ENCODE assay signal across 16 cellular contexts in the genomic region with DNA sequence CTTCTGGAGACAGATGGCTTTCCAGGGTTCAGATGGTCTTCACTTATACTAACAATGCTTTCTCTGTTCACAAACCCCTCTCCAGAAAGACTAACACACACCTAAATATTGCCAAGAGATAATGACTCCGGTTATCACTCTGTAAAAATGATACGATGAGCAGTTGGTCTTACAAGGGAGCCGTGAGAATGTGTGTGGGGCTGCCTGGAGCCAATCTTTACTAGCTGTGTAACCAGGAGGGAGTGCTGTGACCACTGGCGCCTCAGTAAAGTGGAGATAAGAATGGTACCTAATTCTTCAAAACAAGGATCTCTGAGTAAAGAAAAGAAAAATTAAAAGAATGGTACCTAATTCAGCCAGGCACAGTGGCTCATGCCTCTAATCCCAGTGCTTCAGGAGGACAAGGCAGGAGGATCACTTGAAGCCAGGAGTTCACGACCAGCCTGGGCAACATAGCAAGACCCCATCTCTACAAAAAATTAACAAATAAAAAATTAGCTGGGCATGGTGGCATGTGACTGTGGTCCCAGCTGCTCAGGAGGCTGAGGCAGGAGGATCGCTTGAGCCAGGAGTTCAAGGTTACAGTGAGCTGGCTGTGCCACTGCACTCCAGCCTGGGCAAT. TPM values are rescaled to one million over a fixed set of nuclear protein-coding genes. Genes with fewer than 3 reads are reported as not detected.
DNase-seq lines count a peak whose midpoint lies in the region; ATAC-seq, FAIRE-seq and TF ChIP-seq lines count a peak whose summit lies in the region.
"Had no signal": no experiment of that assay in that cellular context is flagged by ENCODE, and none has a peak within 500 bp of the region (broad histone marks: within the 10 kb centered on the region; RNA-seq: fewer than 3 reads in every experiment).

No MANE protein-coding gene starts in this region.

- H3K27ac ChIP-seq in BLaER1 treated with 17β-estradiol and CSF1 and Interleukin-3, amounts not matched to agents 10 nM and 100 nM, result peak overlapping the region in 6 of 11 experiments; percentile 59 to 81 (median 74); a peak in 10 of 22 replicates
- H3K27ac ChIP-seq in K562 (ENCODE audit: extremely low read depth, low read depth, low read length) (no peak overlapping the region), mesenchymal stem cell (ENCODE audit: low read length, poor library complexity, severe bottlenecking) (peak overlapping the region; percentile 9), stomach (peak overlapping the region; percentile 31 to 95 (median 89))

- no peak overlapping the region for H2AK5ac ChIP-seq in mesenchymal stem cell (ENCODE audit: low read length, severe bottlenecking)

- 28% methylated on average over 6 of the region's 6 CpGs for WGBS in K562 (ENCODE audit: insufficient coverage, low coverage, missing lambda C conversion rate)
- WGBS in mesenchymal stem cell, result 64% methylated on average over 4 of the region's 6 CpGs
- 46 to 54% (median 49%) methylated on average over 6 of the region's 6 CpGs for WGBS in stomach, 5 donors

- peaks cover 18% of the 10 kb centered on the region for H3K79me1 ChIP-seq in mesenchymal stem cell (replicated peaks; ENCODE audit: low read length, poor library complexity, severe bottlenecking)

- ATAC-seq in K562, result 0 out of 3 replicates have a peak, but pooled peaks have one; percentile 9

- peak overlapping the region; percentile 96 to 99 for H3K18ac ChIP-seq in mesenchymal stem cell (ENCODE audit: low read depth in 1 of 2, low read length in 2 of 2)

- H2AFZ ChIP-seq in K562 (ENCODE audit: low read depth, low read length) (peak overlapping the region; percentile 44; the same call in 1 of the 2 replicates), mesenchymal stem cell (ENCODE audit: low read depth, low read length) (no peak overlapping the region)

- TF ChIP-seq EP300 in K562 (IDR thresholded peaks at IDR 0.05; ENCODE audit: low read length) (no peak), stomach (IDR thresholded peaks at IDR 0.05) (no peak)

- peak; percentile 37 for FAIRE-seq in K562 (lab: Jason Lieb, UNC)
- FAIRE-seq: frontal cortex had no signal

- H3K4me3 ChIP-seq in BLaER1 treated with 17β-estradiol and CSF1 and Interleukin-3, amounts not matched to agents 10 nM and 100 nM, result no peak overlapping the region
- no peak overlapping the region for H3K4me3 ChIP-seq in K562
- no peak overlapping the region for H3K4me3 ChIP-seq in mesenchymal stem cell (ENCODE audit: insufficient read depth in 1 of 2, low read depth in 1 of 2, low read length in 2 of 2)
- no peak overlapping the region for H3K4me3 ChIP-seq in stomach

- H4K8ac ChIP-seq in mesenchymal stem cell (ENCODE audit: low read length), result no peak overlapping the region

- H2BK12ac ChIP-seq in mesenchymal stem cell (ENCODE audit: low read length in 2 of 2), result peak overlapping the region; percentile 76 to 90

- BruUV-seq in K562 (replicated peaks; lab: Mats Ljungman, UMichigan), result no TSS peak

- peaks cover 56 to 95% (median 88%) of the 10 kb centered on the region in 10 experiments for H3K4me1 ChIP-seq in BLaER1 treated with 17β-estradiol and CSF1 and Interleukin-3, amounts not matched to agents 10 nM and 100 nM
- peaks cover 7 to 15% of the 10 kb centered on the region in 2 experiments for H3K4me1 ChIP-seq in K562 (replicated peaks in 1 of 2; ENCODE audit: control insufficient read depth in 2 of 2, insufficient read depth in 2 of 2, low read length in 2 of 2)
- H3K4me1 ChIP-seq in mesenchymal stem cell (ENCODE audit: control insufficient read depth, insufficient read depth, low read depth, low read length), result peaks cover 62% of the 10 kb centered on the region
- H3K4me1 ChIP-seq in stomach, result peaks cover 30 to 97% (median 63%) of the 10 kb centered on the region in 4 donors

- intact Hi-C loops in K562 (cut with micrococcal nuclease), result no loop called here
- intact Hi-C loops in stomach (cut with DNase I; ENCODE audit: low total_unique reads), result no loop called here

- peak overlapping the region; percentile 99 for H2BK120ac ChIP-seq in mesenchymal stem cell (ENCODE audit: low read depth, low read length)

- no peaks in the 10 kb centered on the region for H3K27me3 ChIP-seq in BLaER1 treated with 17β-estradiol and CSF1 and Interleukin-3, amounts not matched to agents 10 nM and 100 nM
- H3K27me3 ChIP-seq in K562 (ENCODE audit: control insufficient read depth in 2 of 2, insufficient read depth in 2 of 2, low read length in 2 of 2), result no peaks in the 10 kb centered on the region
- H3K27me3 ChIP-seq in mesenchymal stem cell (ENCODE audit: control insufficient read depth in 1 of 2, insufficient read depth in 1 of 2, low read length in 2 of 2), result no peaks in the 10 kb centered on the region
- H3K27me3 ChIP-seq in stomach, result no peaks in the 10 kb centered on the region

- peak overlapping the region in 9 of 11 experiments; percentile 85 to 97 (median 94); a peak in 18 of 22 replicates for H3K4me2 ChIP-seq in BLaER1 treated with 17β-estradiol and CSF1 and Interleukin-3, amounts not matched to agents 10 nM and 100 nM
- H3K4me2 ChIP-seq in K562 (ENCODE audit: insufficient read depth, low read length), result no peak overlapping the region; the same call in 1 of the 2 replicates
- no peak overlapping the region for H3K4me2 ChIP-seq in mesenchymal stem cell (ENCODE audit: low read length, poor library complexity, severe bottlenecking)

- TF ChIP-seq POLR2A in K562 (conservative IDR thresholded peaks at IDR 0.05), result no peak
- TF ChIP-seq POLR2A in stomach (IDR thresholded peaks at IDR 0.05), result no peak

- in situ Hi-C loops in K562 (cut with MboI), result no loop called here
- in situ Hi-C loops in KBM-7 (cut with MboI; ENCODE audit: low pct_unique_long_range_greater_than_20kb, low sequenced_read_pairs), result no loop called here

- TF ChIP-seq RAD21 in K562 (CRISPR knock-in tag; conservative IDR thresholded peaks at IDR 0.05 in 1 of 2, IDR thresholded peaks at IDR 0.05 in 1 of 2), result no peak

- peak overlapping the region; percentile 39 for H2BK15ac ChIP-seq in mesenchymal stem cell (ENCODE audit: low read depth, poor library complexity, severe bottlenecking)

- peak overlapping the region; percentile 92 for H4K91ac ChIP-seq in mesenchymal stem cell (ENCODE audit: low read length)

- H3K79me2 ChIP-seq in K562 (ENCODE audit: control insufficient read depth, insufficient read depth, low read length), result no peaks in the 10 kb centered on the region

- H3K9me1 ChIP-seq in K562 (ENCODE audit: control insufficient read depth, insufficient read depth, low read length), result no peaks in the 10 kb centered on the region

- no peaks in the 10 kb centered on the region for H3K9me3 ChIP-seq in BLaER1 treated with 17β-estradiol and CSF1 and Interleukin-3, amounts not matched to agents 10 nM and 100 nM (replicated peaks in 1 of 11)
- H3K9me3 ChIP-seq in K562 (replicated peaks; ENCODE audit: control insufficient read depth, insufficient read depth, low read depth, low read length), result no peaks in the 10 kb centered on the region
- no peaks in the 10 kb centered on the region for H3K9me3 ChIP-seq in mesenchymal stem cell (ENCODE audit: control insufficient read depth, low read length)
- H3K9me3 ChIP-seq in stomach, result no peaks in the 10 kb centered on the region

- no peak for DNase-seq in K562 (ENCODE audit: extremely low read depth in 1 of 4, low spot score in 3 of 4)
- DNase-seq in mesenchymal stem cell, result peak; percentile 37
- DNase-seq in stomach, result no peak
- DNase-seq in NCI-H524 treated with DMSO at 0.1 percent for 48 hours (lab: John Stamatoyannopoulos, UW), result no peak
- DNase-seq in KBM-7, result no peak
- no peak for DNase-seq in DMS153 treated with DMSO at 0.1 percent for 48 hours (lab: John Stamatoyannopoulos, UW; ENCODE audit: unreplicated experiment)
- no peak for DNase-seq in stimulated activated CD4-positive, alpha-beta T cell treated with anti-CD3 and anti-CD28 coated beads, Interleukin-4, amount 100 ng/mL, for 24 hours
- DNase-seq: activated CD4-positive, CD25-positive, alpha-beta regulatory T cell treated with anti-CD3 and anti-CD28 coated beads, Interleukin-2, amount 50 U/mL, for 72 hours; DMS79 treated with DMSO at 0.1 percent for 48 hours; immature natural killer cell; MV-4-11; NCI-H82 had no signal

- H3K4ac ChIP-seq in mesenchymal stem cell (ENCODE audit: low read depth in 1 of 2, low read length in 2 of 2), result peak overlapping the region; percentile 82 to 96

- H3K36me3 ChIP-seq in BLaER1 treated with 17β-estradiol and CSF1 and Interleukin-3, amounts not matched to agents 10 nM and 100 nM, result no peaks in the 10 kb centered on the region
- H3K36me3 ChIP-seq in K562 (ENCODE audit: control insufficient read depth, insufficient read depth, low read length), result no peaks in the 10 kb centered on the region
- H3K36me3 ChIP-seq in mesenchymal stem cell (ENCODE audit: control insufficient read depth in 1 of 2, insufficient read depth in 2 of 2, low read depth in 1 of 2, low read length in 2 of 2), result peaks cover 0 to 38% of the 10 kb centered on the region in 2 experiments
- H3K36me3 ChIP-seq in stomach, result peaks cover 0 to 75% (median 4%) of the 10 kb centered on the region in 4 donors

- POLR2A ChIA-PET in K562 (lab: Yijun Ruan, JAX), result interaction anchor here (0.6 to 1.2 kb wide), 2 partner anchors 9 to 144 kb away, joined by 3 to 5 read pairs; no protein-coding TSS in a partner anchor

- no peak overlapping the region for H3K14ac ChIP-seq in mesenchymal stem cell (ENCODE audit: low read length in 2 of 2)

- CTCF ChIA-PET in K562 (lab: Yijun Ruan, JAX; ENCODE audit: low intra/inter-chr PET ratio), result no interaction called here

- TF ChIP-seq CTCF in K562 (IDR thresholded peaks at IDR 0.05 in 2 of 3, conservative IDR thresholded peaks at IDR 0.05 in 1 of 3; ENCODE audit: insufficient read depth in 2 of 3, low read depth in 1 of 3, low read length in 3 of 3) (no peak), stomach (IDR thresholded peaks at IDR 0.05) (no peak)

- no peaks in the 10 kb centered on the region for H4K20me1 ChIP-seq in BLaER1 treated with 17β-estradiol and CSF1 and Interleukin-3, amounts not matched to agents 10 nM and 100 nM
- no peaks in the 10 kb centered on the region for H4K20me1 ChIP-seq in K562 (replicated peaks; ENCODE audit: control insufficient read depth, insufficient read depth, low read length)

- H3K9ac ChIP-seq in BLaER1 treated with 17β-estradiol and CSF1 and Interleukin-3, amounts not matched to agents 10 nM and 100 nM, result peak overlapping the region in 5 of 11 experiments; percentile 6 to 67 (median 34); a peak in 4 of 22 replicates
- no peak overlapping the region for H3K9ac ChIP-seq in K562 (ENCODE audit: insufficient read depth in 1 of 2, low read depth in 2 of 2, low read length in 2 of 2)
- no peak overlapping the region for H3K9ac ChIP-seq in mesenchymal stem cell (ENCODE audit: low read length)

- no peak overlapping the region for H3K23ac ChIP-seq in mesenchymal stem cell (ENCODE audit: low read length in 2 of 2)

- H2BK5ac ChIP-seq in mesenchymal stem cell (ENCODE audit: low read depth, low read length, poor library complexity, severe bottlenecking), result no peak overlapping the region

RNA-seq across cellular contexts. Expression of a gene that starts 39.9 kb away (rescaled TPM):
- total RNA-seq in K562 (2011; cell fraction: chromatin; rRNA removed; ENCODE audit: low replicate concordance), result not detected in 2 replicates
- not detected in 2 replicates for total RNA-seq in K562 (2011; cell fraction: nucleolus; rRNA removed)
- total RNA-seq in K562 (2011; cell fraction: nucleoplasm; rRNA removed), result not detected in 2 replicates
- total RNA-seq in K562 (2014; rRNA removed), result 1.5 and 2.6 TPM in 2 replicates
- total RNA-seq in K562 (2014; rRNA removed; fragmentation: Illumina TruSeq; extraction: Trizol), result not detected in 2 replicates
- 0.36 TPM in 1 of 2 replicates, not detected in the other for total RNA-seq in K562 (2015; rRNA removed; fragmentation: Illumina TruSeq; extraction: Trizol)
- total RNA-seq in K562 (2021), result 0.51 and 0.58 TPM in 2 replicates
- polyA plus RNA-seq in K562 (2011; rRNA removed), result 0.28 and 0.81 TPM in 2 replicates
- polyA plus RNA-seq in K562 (2011; cell fraction: cytosol; rRNA removed), result 0.57 and 0.58 TPM in 2 replicates
- polyA plus RNA-seq in K562 (2011; cell fraction: nucleus; rRNA removed), result 0.43 and 0.73 TPM in 2 replicates
- 0.44 and 3.0 TPM in 2 replicates for polyA plus RNA-seq in K562 (2012)
- polyA plus RNA-seq in K562 (2014; fragmentation: Illumina TruSeq; extraction: Trizol), result 0.57 TPM in 1 of 2 replicates, not detected in the other
- under 1 TPM; 0.32 to 0.53 TPM for polyA plus RNA-seq in K562 (2014; fragmentation: Nextera tagmentation; extraction: Ambion mirVana)
- 1.0 and 3.0 TPM in 2 replicates for polyA plus RNA-seq in K562 (2014; rRNA removed)
- polyA minus RNA-seq in K562 (2011; rRNA and poly(A)+ RNA removed), result not detected in 2 replicates
- 2.4 TPM in 1 of 2 replicates, not detected in the other for polyA minus RNA-seq in K562 (2011; cell fraction: cytosol; rRNA and poly(A)+ RNA removed)
- not detected in 2 replicates for polyA minus RNA-seq in K562 (2011; cell fraction: nucleus; rRNA and poly(A)+ RNA removed)
- polyA plus RNA-seq in mesenchymal stem cell (2013, experiment 1 of 2), result 6.6 TPM
- polyA plus RNA-seq in mesenchymal stem cell (2013, experiment 2 of 2), result 6.3 TPM
- total RNA-seq in stomach, result 10 to 100 TPM in 1 of 5 donors, 1 to 10 TPM in 1, not detected in 3; 1.7 to 31.0 TPM
- polyA plus RNA-seq in stomach, result 1 to 10 TPM in 2 of 3 donors, under 1 TPM in 1; 0.56 to 5.6 (median 1.8) TPM
- total RNA-seq: frontal cortex, mononuclear cell, temporal lobe had no signal
- polyA plus RNA-seq: immature natural killer cell had no signal

Comparison
In these comparisons a context has a peak if more than half of its experiments do, and no peak if none do; other contexts are left out.
1. H3K4me2 ChIP-seq: peak in BLaER1 treated with 17β-estradiol and CSF1 and Interleukin-3, amounts not matched to agents 10 nM and 100 nM (9 of 11); none in K562 (single experiment) and mesenchymal stem cell (single experiment).